Comparison of ENCODE assay signal across 38 cellular contexts in genomic region chr3:77889616-77890015, GRCh38.
"Had no signal": no experiment of that assay in that cellular context is flagged by ENCODE, and none has a peak within 500 bp of the region (broad histone marks: within the 10 kb centered on the region; RNA-seq: fewer than 3 reads in every experiment).

No MANE protein-coding gene starts in this region.

- H3K36me3 Mint-ChIP-seq: activated naive CD4-positive, alpha-beta T cell treated with anti-CD3 and anti-CD28 coated beads, Interleukin-2, amount 10 ng/mL, durations not matched to agents 7 days and 5 days; activated naive CD4-positive, alpha-beta T cell treated with anti-CD3 and anti-CD28 coated beads, Interleukin-2, amount 50 U/mL, for 24 hours; activated naive CD4-positive, alpha-beta T cell treated with anti-CD3 and anti-CD28 coated beads, Interleukin-2, amount 50 U/mL, for 72 hours; activated naive CD8-positive, alpha-beta T cell; activated naive CD8-positive, alpha-beta T cell treated with anti-CD3 and anti-CD28 coated beads for 36 hours; activated naive CD8-positive, alpha-beta T cell treated with anti-CD3 and anti-CD28 coated beads, Interleukin-2, amount 10 ng/mL, durations not matched to agents 7 days and 5 days; brain had no signal

- H3K9me3 ChIP-seq: ascending aorta, body of pancreas, breast epithelium had no signal

- H3K4me1 ChIP-seq: adrenal gland, ascending aorta, body of pancreas, breast epithelium had no signal

- H3K27me3 Mint-ChIP-seq: activated naive CD4-positive, alpha-beta T cell treated with anti-CD3 and anti-CD28 coated beads, Interleukin-2, amount 10 ng/mL, durations not matched to agents 7 days and 5 days; activated naive CD4-positive, alpha-beta T cell treated with anti-CD3 and anti-CD28 coated beads, Interleukin-2, amount 50 U/mL, for 24 hours; activated naive CD8-positive, alpha-beta T cell; activated naive CD8-positive, alpha-beta T cell treated with anti-CD3 and anti-CD28 coated beads for 36 hours; activated naive CD8-positive, alpha-beta T cell treated with anti-CD3 and anti-CD28 coated beads, Interleukin-2, amount 10 ng/mL, durations not matched to agents 7 days and 5 days; activated naive CD8-positive, alpha-beta T cell treated with anti-CD3 and anti-CD28 coated beads, Interleukin-2, amount 50 U/mL, for 24 hours; activated T-cell treated with anti-CD3 and anti-CD28 coated beads, Interleukin-2, amount 50 U/mL, for 24 hours; activated T-helper 17 cell treated with anti-CD3 and anti-CD28 coated beads, Interleukin-2, amount 50 U/mL, for 72 hours; brain; central memory CD8-positive, alpha-beta T cell had no signal

- H3K4me1 Mint-ChIP-seq: activated naive CD4-positive, alpha-beta T cell treated with anti-CD3 and anti-CD28 coated beads, Interleukin-2, amount 10 ng/mL, durations not matched to agents 7 days and 5 days; activated naive CD4-positive, alpha-beta T cell treated with anti-CD3 and anti-CD28 coated beads, Interleukin-2, amount 50 U/mL, for 24 hours; activated naive CD8-positive, alpha-beta T cell treated with anti-CD3 and anti-CD28 coated beads for 36 hours; activated naive CD8-positive, alpha-beta T cell treated with anti-CD3 and anti-CD28 coated beads, Interleukin-2, amount 10 ng/mL, durations not matched to agents 7 days and 5 days; activated naive CD8-positive, alpha-beta T cell treated with anti-CD3 and anti-CD28 coated beads, Interleukin-2, amount 50 U/mL, for 24 hours; activated T-helper 17 cell treated with anti-CD3 and anti-CD28 coated beads, Interleukin-2, amount 50 U/mL, for 72 hours; brain; central memory CD8-positive, alpha-beta T cell had no signal

- H3K4me3 ChIP-seq: adrenal gland, ascending aorta, body of pancreas, breast epithelium, cardiac muscle cell had no signal

- ATAC-seq: activated naive CD4-positive, alpha-beta T cell treated with anti-CD3 and anti-CD28 coated beads, Interleukin-2, amount 50 U/mL, for 72 hours; activated naive CD8-positive, alpha-beta T cell treated with anti-CD3 and anti-CD28 coated beads, Interleukin-2, amount 50 U/mL, for 24 hours; activated T-cell treated with anti-CD3 and anti-CD28 coated beads, Interleukin-2, amount 50 U/mL, for 4 hours; activated T-cell treated with anti-CD3 and anti-CD28 coated beads, Interleukin-2, amount 50 U/mL, for 72 hours; activated T-helper 17 cell treated with anti-CD3 and anti-CD28 coated beads, Interleukin-2, amount 50 U/mL, for 72 hours; body of pancreas had no signal

- H3K27me3 ChIP-seq: adrenal gland, ascending aorta, body of pancreas, brain microvascular endothelial cell, breast epithelium, cardiac muscle cell had no signal

- H3K9me3 Mint-ChIP-seq: activated naive CD4-positive, alpha-beta T cell treated with anti-CD3 and anti-CD28 coated beads, Interleukin-2, amount 50 U/mL, for 24 hours; activated naive CD8-positive, alpha-beta T cell treated with anti-CD3 and anti-CD28 coated beads, Interleukin-2, amount 10 ng/mL, durations not matched to agents 7 days and 5 days; activated T-helper 1 cell treated with anti-CD3 and anti-CD28 coated beads, Interleukin-12 subunit alpha, Interleukin-12 subunit beta, Interleukin-2, Interleukin-4 antibody, amounts not matched to agents 30 ng/mL and 10 ng/mL and 1 ng/mL, durations not matched to agents 14 hours and 24 hours and 36 hours; brain had no signal

- H3K27ac ChIP-seq: adrenal gland, ascending aorta, body of pancreas, brain microvascular endothelial cell, breast epithelium, cardiac muscle cell had no signal

- H3K27ac Mint-ChIP-seq: activated naive CD4-positive, alpha-beta T cell treated with anti-CD3 and anti-CD28 coated beads for 36 hours; activated naive CD4-positive, alpha-beta T cell treated with anti-CD3 and anti-CD28 coated beads, Interleukin-2, amount 10 ng/mL, durations not matched to agents 7 days and 5 days; activated naive CD4-positive, alpha-beta T cell treated with anti-CD3 and anti-CD28 coated beads, Interleukin-2, amount 50 U/mL, for 24 hours; activated naive CD4-positive, alpha-beta T cell treated with anti-CD3 and anti-CD28 coated beads, Interleukin-2, amount 50 U/mL, for 72 hours; activated naive CD8-positive, alpha-beta T cell; activated naive CD8-positive, alpha-beta T cell treated with anti-CD3 and anti-CD28 coated beads for 36 hours; activated naive CD8-positive, alpha-beta T cell treated with anti-CD3 and anti-CD28 coated beads, Interleukin-2, amount 10 ng/mL, durations not matched to agents 7 days and 5 days; activated naive CD8-positive, alpha-beta T cell treated with anti-CD3 and anti-CD28 coated beads, Interleukin-2, amount 50 U/mL, for 24 hours; activated T-cell treated with anti-CD3 and anti-CD28 coated beads, Interleukin-2, amount 50 U/mL, for 24 hours; activated T-cell treated with anti-CD3 and anti-CD28 coated beads, Interleukin-2, amount 50 U/mL, for 72 hours; activated T-helper 1 cell treated with anti-CD3 and anti-CD28 coated beads, Interleukin-12 subunit alpha, Interleukin-12 subunit beta, Interleukin-2, Interleukin-4 antibody, amounts not matched to agents 30 ng/mL and 10 ng/mL and 1 ng/mL, durations not matched to agents 14 hours and 24 hours and 36 hours; activated T-helper 17 cell treated with anti-CD3 and anti-CD28 coated beads, Interleukin-2, amount 50 U/mL, for 72 hours; activated T-helper 2 cell treated with anti-CD3 and anti-CD28 coated beads, Interferon-gamma antibody, Interleukin-2, Interleukin-4, amounts not matched to agents 10 μg/mL and 5 μg/mL and 100 μg/mL, durations not matched to agents 14 hours and 24 hours and 36 hours; brain had no signal

- H3K4me3 Mint-ChIP-seq: activated naive CD4-positive, alpha-beta T cell treated with anti-CD3 and anti-CD28 coated beads for 36 hours; activated naive CD4-positive, alpha-beta T cell treated with anti-CD3 and anti-CD28 coated beads, Interleukin-2, amount 10 ng/mL, durations not matched to agents 7 days and 5 days; activated naive CD4-positive, alpha-beta T cell treated with anti-CD3 and anti-CD28 coated beads, Interleukin-2, amount 50 U/mL, for 24 hours; activated naive CD8-positive, alpha-beta T cell; activated naive CD8-positive, alpha-beta T cell treated with anti-CD3 and anti-CD28 coated beads for 36 hours; activated naive CD8-positive, alpha-beta T cell treated with anti-CD3 and anti-CD28 coated beads, Interleukin-2, amount 10 ng/mL, durations not matched to agents 7 days and 5 days; activated naive CD8-positive, alpha-beta T cell treated with anti-CD3 and anti-CD28 coated beads, Interleukin-2, amount 50 U/mL, for 24 hours; activated T-cell treated with anti-CD3 and anti-CD28 coated beads, Interleukin-2, amount 50 U/mL, for 24 hours; activated T-cell treated with anti-CD3 and anti-CD28 coated beads, Interleukin-2, amount 50 U/mL, for 4 hours; activated T-cell treated with anti-CD3 and anti-CD28 coated beads, Interleukin-2, amount 50 U/mL, for 72 hours; activated T-helper 1 cell treated with anti-CD3 and anti-CD28 coated beads, Interleukin-12 subunit alpha, Interleukin-12 subunit beta, Interleukin-2, Interleukin-4 antibody, amounts not matched to agents 30 ng/mL and 10 ng/mL and 1 ng/mL, durations not matched to agents 14 hours and 24 hours and 36 hours; activated T-helper 17 cell treated with anti-CD3 and anti-CD28 coated beads, Interleukin-2, amount 50 U/mL, for 72 hours; brain; central memory CD8-positive, alpha-beta T cell had no signal

- H3K36me3 ChIP-seq: adrenal gland, ascending aorta, brain microvascular endothelial cell, breast epithelium, cardiac muscle cell had no signal

- DNase-seq: activated effector memory CD4-positive, alpha-beta T cell treated with anti-CD3 and anti-CD28 coated beads, Interleukin-2, amount 50 U/mL, for 16 hours; activated effector memory CD4-positive, alpha-beta T cell treated with Interleukin-2 at 50 U/mL for 16 hours; activated gamma-delta T cell; activated gamma-delta T cell treated with Interleukin-2 at 50 U/mL for 16 hours; activated naive CD4-positive, alpha-beta T cell; activated naive CD4-positive, alpha-beta T cell treated with anti-CD3 and anti-CD28 coated beads for 36 hours; activated naive CD4-positive, alpha-beta T cell treated with anti-CD3 and anti-CD28 coated beads, Interleukin-2, amount 10 ng/mL, durations not matched to agents 7 days and 5 days; activated naive CD4-positive, alpha-beta T cell treated with anti-CD3 and anti-CD28 coated beads, Interleukin-2, amount 50 U/mL, for 16 hours; activated naive CD4-positive, alpha-beta T cell treated with Interleukin-2 at 50 U/mL for 16 hours; activated naive CD8-positive, alpha-beta T cell treated with anti-CD3 and anti-CD28 coated beads for 36 hours; activated naive CD8-positive, alpha-beta T cell treated with anti-CD3 and anti-CD28 coated beads, Interleukin-2, amount 10 ng/mL, durations not matched to agents 7 days and 5 days; activated naive CD8-positive, alpha-beta T cell treated with anti-CD3 and anti-CD28 coated beads, Interleukin-2, amount 50 U/mL, for 24 hours; activated T-cell treated with anti-CD3 and anti-CD28 coated beads, Interleukin-2, amount 50 U/mL, for 1 hour; activated T-cell treated with anti-CD3 and anti-CD28 coated beads, Interleukin-2, amount 50 U/mL, for 24 hours; activated T-cell treated with anti-CD3 and anti-CD28 coated beads, Interleukin-2, amount 50 U/mL, for 4 hours; activated T-cell treated with anti-CD3 and anti-CD28 coated beads, Interleukin-2, amount 50 U/mL, for 48 hours; activated T-cell treated with anti-CD3 and anti-CD28 coated beads, Interleukin-2, amount 50 U/mL, for 72 hours; adrenal gland; amniotic stem cell; amygdala; anterior cingulate cortex; aorta; body of pancreas; brain microvascular endothelial cell; caudate nucleus; central memory CD4-positive, alpha-beta T cell; cerebellar nuclear complex had no signal
